ENCODE assay signal across 8 cellular contexts in the genomic region with DNA sequence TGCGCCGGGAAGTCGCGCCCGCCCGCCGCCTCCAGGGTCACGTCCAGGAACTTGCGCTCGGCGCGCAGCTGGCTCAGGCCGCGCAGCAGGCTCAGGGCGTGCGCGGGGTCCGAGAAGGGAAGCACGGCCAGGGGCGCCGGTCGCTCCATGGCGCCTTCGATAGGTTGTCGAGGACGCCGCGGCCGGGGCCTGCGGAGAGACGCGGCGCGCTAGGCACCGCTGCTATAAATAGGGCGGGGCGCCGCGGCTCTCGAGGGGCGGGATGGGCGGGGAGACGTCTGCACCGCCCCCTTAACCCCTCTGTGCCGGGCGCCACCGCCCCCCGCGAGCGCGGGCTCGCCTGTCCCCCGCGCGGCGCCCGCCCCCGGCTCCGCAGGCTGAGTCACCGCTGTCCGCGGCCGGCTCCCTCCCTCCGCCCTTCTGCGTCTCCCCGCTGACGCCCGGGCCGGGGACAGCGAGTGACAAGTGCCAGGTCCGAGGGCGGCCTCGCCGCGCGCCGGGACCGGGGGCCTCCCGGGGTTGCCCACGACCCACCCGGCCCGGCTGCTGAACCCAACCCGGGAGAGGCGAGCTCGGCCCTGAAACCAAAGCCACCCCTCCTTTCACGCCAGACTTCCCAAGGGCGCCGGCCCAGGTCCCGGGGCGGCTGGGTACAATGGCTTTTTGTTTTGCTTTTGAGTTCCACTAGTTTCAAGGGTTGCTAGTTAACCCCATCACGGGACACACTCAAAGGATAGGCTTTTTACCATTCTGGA. TPM values are rescaled to one million over a fixed set of nuclear protein-coding genes. Genes with fewer than 3 reads are reported as not detected.
DNase-seq lines count a peak whose midpoint lies in the region; ATAC-seq and TF ChIP-seq lines count a peak whose summit lies in the region.

A gene with protein sequence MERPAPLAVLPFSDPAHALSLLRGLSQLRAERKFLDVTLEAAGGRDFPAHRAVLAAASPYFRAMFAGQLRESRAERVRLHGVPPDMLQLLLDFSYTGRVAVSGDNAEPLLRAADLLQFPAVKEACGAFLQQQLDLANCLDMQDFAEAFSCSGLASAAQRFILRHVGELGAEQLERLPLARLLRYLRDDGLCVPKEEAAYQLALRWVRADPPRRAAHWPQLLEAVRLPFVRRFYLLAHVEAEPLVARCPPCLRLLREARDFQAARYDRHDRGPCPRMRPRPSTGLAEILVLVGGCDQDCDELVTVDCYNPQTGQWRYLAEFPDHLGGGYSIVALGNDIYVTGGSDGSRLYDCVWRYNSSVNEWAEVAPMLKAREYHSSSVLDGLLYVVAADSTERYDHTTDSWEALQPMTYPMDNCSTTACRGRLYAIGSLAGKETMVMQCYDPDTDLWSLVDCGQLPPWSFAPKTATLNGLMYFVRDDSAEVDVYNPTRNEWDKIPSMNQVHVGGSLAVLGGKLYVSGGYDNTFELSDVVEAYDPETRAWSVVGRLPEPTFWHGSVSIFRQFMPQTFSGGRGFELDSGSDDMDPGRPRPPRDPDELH (minus strand): TSS at position 201 of the 755 bp plus-strand sequence. CDS start 52 bp downstream, at position 149.

- H2BK5ac ChIP-seq in IMR-90 (ENCODE audit: low read depth, low read length, poor library complexity, severe bottlenecking), result peak within 1 kb of the TSS; percentile 96

- H2AK5ac ChIP-seq in IMR-90 (ENCODE audit: low read depth, low read length), result peak within 1 kb of the TSS; percentile 91

- peaks cover 14% of the 10 kb centered on the region for H3K4me1 ChIP-seq in IMR-90 (ENCODE audit: control insufficient read depth, insufficient read depth, low read length)
- peaks cover 42% of the 10 kb centered on the region for H3K4me1 ChIP-seq in SJSA1 (replicated peaks)
- H3K4me1 ChIP-seq in foreskin keratinocyte, result peaks cover 12% of the 10 kb centered on the region
- H3K4me1 ChIP-seq in neuron (ENCODE audit: insufficient read depth, low read length), result peaks cover 36% of the 10 kb centered on the region
- peaks cover 14 to 68% (median 54%) of the 10 kb centered on the region in 5 donors for H3K4me1 ChIP-seq in subcutaneous abdominal adipose tissue (ENCODE audit: control insufficient read depth in 5 of 5, insufficient read depth in 5 of 5, low read length in 5 of 5)

- in situ Hi-C loops in IMR-90 (cut with MboI; ENCODE audit: low sequenced_read_pairs), result no loop called here

- peak within 1 kb of the TSS; percentile 96 for H3K14ac ChIP-seq in IMR-90 (replicated peaks; ENCODE audit: low read depth, low read length)

- H3K36me3 ChIP-seq in IMR-90 (ENCODE audit: control insufficient read depth, insufficient read depth, low read length), result peaks cover 8% of the 10 kb centered on the region; the same call in 1 of the 2 replicates
- peaks cover 15% of the 10 kb centered on the region for H3K36me3 ChIP-seq in SJSA1
- peaks cover 6% of the 10 kb centered on the region for H3K36me3 ChIP-seq in neuron (ENCODE audit: insufficient read depth, low read length)
- peaks cover 0 to 16% (median 8%) of the 10 kb centered on the region in 5 donors for H3K36me3 ChIP-seq in subcutaneous abdominal adipose tissue (ENCODE audit: control insufficient read depth in 5 of 5, insufficient read depth in 5 of 5, low read length in 5 of 5)

- H2AFZ ChIP-seq in IMR-90 (replicated peaks; ENCODE audit: low read length, poor library complexity), result peak within 1 kb of the TSS; percentile 96
- H2AFZ ChIP-seq in neuron (ENCODE audit: low read depth, low read length), result peak within 1 kb of the TSS; percentile 67

- intact Hi-C loops in IMR-90 (cut with micrococcal nuclease), result no loop called here

- peak within 1 kb of the TSS; percentile 81 for H3K18ac ChIP-seq in IMR-90 (ENCODE audit: low read depth, low read length)

- TF ChIP-seq CTCF in IMR-90 (conservative IDR thresholded peaks at IDR 0.05; ENCODE audit: low read depth, low read length) (no peak), foreskin keratinocyte (conservative IDR thresholded peaks at IDR 0.05) (no peak)

- H3K4me3 ChIP-seq in IMR-90 (ENCODE audit: insufficient read depth, low read depth, low read length), result peak within 1 kb of the TSS; percentile 88
- peak within 1 kb of the TSS; percentile 66 for H3K4me3 ChIP-seq in SJSA1
- peak within 1 kb of the TSS; percentile 80 for H3K4me3 ChIP-seq in neuron (ENCODE audit: low read length)
- H3K4me3 ChIP-seq in subcutaneous abdominal adipose tissue (ENCODE audit: low read depth in 1 of 5, low read length in 5 of 5), result peak within 1 kb of the TSS; percentile 93 to 99 (median 96)

- H4K8ac ChIP-seq in IMR-90 (ENCODE audit: low read depth in 2 of 2, low read length in 2 of 2), result peak within 1 kb of the TSS; percentile 98

- no peak for TF ChIP-seq RAD21 in IMR-90 (IDR thresholded peaks at IDR 0.05; ENCODE audit: low read length)

- H2AK9ac ChIP-seq in IMR-90 (replicated peaks; ENCODE audit: low read depth, low read length, poor library complexity), result peak within 1 kb of the TSS; percentile 100

- peaks cover 41% of the 10 kb centered on the region for H4K20me1 ChIP-seq in IMR-90 (ENCODE audit: insufficient read depth, low read length)

- H3K4me2 ChIP-seq in IMR-90 (ENCODE audit: low read depth, low read length), result peak within 1 kb of the TSS; percentile 75

- ATAC-seq in GM21515 (IDR thresholded peaks at IDR 0.05; ENCODE audit: unreplicated experiment), result peak; percentile 51
- ATAC-seq in IMR-90 (ENCODE audit: low read depth), result peak; percentile 72
- peak; percentile 41 for ATAC-seq in foreskin keratinocyte

- DNase-seq in DMS53 (lab: John Stamatoyannopoulos, UW) (peak; percentile 95), IMR-90 (peak; percentile 86), SJSA1 (ENCODE audit: low read depth in 1 of 2, low spot score in 2 of 2) (peak; percentile 93), foreskin keratinocyte (peak in 1 of 2 donors; percentile 69)
- peak; percentile 82 for DNase-seq in activated gamma-delta T cell treated with anti-CD3 and anti-CD28 coated beads, Interleukin-2, amount 50 U/mL, for 16 hours (ENCODE audit: low read depth)

- H3K23ac ChIP-seq in IMR-90 (ENCODE audit: low read depth, low read length), result peak within 1 kb of the TSS; percentile 98

- H3K4ac ChIP-seq in IMR-90 (ENCODE audit: low read depth, low read length), result peak within 1 kb of the TSS; percentile 85

- POLR2A ChIA-PET in IMR-90 (lab: Charles Lee; ENCODE audit: unreplicated experiment), result no interaction called here

- peak within 1 kb of the TSS; percentile 89 for H2BK15ac ChIP-seq in IMR-90 (ENCODE audit: low read depth, low read length)

- H4K5ac ChIP-seq in IMR-90 (ENCODE audit: low read depth, low read length), result peak within 1 kb of the TSS; percentile 96

- TF ChIP-seq POLR2A in IMR-90 (IDR thresholded peaks at IDR 0.05; ENCODE audit: low read depth, low read length), result peak; percentile 97

- peak within 1 kb of the TSS; percentile 80 for H2BK20ac ChIP-seq in IMR-90 (ENCODE audit: low read depth, low read length)

- peaks cover 1 to 43% of the 10 kb centered on the region in 2 experiments; a peak in 3 of 4 replicates for H3K79me1 ChIP-seq in IMR-90 (ENCODE audit: low read depth in 1 of 2, low read length in 2 of 2)

- CTCF ChIA-PET in IMR-90 (lab: Yijun Ruan, JAX), result interaction anchor here (0.7 kb wide), 1 partner anchor 21 kb away, joined by 5 read pairs; no protein-coding TSS in a partner anchor

- H3K9me1 ChIP-seq in IMR-90 (ENCODE audit: insufficient read depth, low read length), result peaks cover 13% of the 10 kb centered on the region

- H3K27me3 ChIP-seq in IMR-90 (ENCODE audit: control insufficient read depth, insufficient read depth, low read length), result no peaks in the 10 kb centered on the region
- no peaks in the 10 kb centered on the region for H3K27me3 ChIP-seq in SJSA1 (replicated peaks)
- H3K27me3 ChIP-seq in foreskin keratinocyte, result no peaks in the 10 kb centered on the region
- no peaks in the 10 kb centered on the region for H3K27me3 ChIP-seq in neuron (ENCODE audit: insufficient read depth, low read length)
- H3K27me3 ChIP-seq in subcutaneous abdominal adipose tissue (ENCODE audit: control insufficient read depth in 5 of 5, insufficient read depth in 4 of 5, low read length in 5 of 5), result no peaks in the 10 kb centered on the region

- BruUV-seq in IMR-90 (replicated peaks; lab: Mats Ljungman, UMichigan), result no TSS peak

- H3K9ac ChIP-seq in IMR-90 (ENCODE audit: low read depth, low read length) (peak within 1 kb of the TSS; percentile 81), subcutaneous abdominal adipose tissue (ENCODE audit: low read length in 5 of 5) (peak within 1 kb of the TSS; percentile 97 to 99 (median 98))

- peak within 1 kb of the TSS; percentile 94 for H3K56ac ChIP-seq in IMR-90 (ENCODE audit: extremely low read depth, insufficient read depth, low read length)

- peak within 1 kb of the TSS; percentile 95 for H2BK120ac ChIP-seq in IMR-90 (ENCODE audit: low read depth, low read length)

- peak within 1 kb of the TSS; percentile 96 for H4K91ac ChIP-seq in IMR-90 (ENCODE audit: insufficient read depth, low read depth, low read length)

- H3K27ac ChIP-seq in IMR-90 (ENCODE audit: insufficient read depth, low read length), result peak within 1 kb of the TSS; percentile 95
- H3K27ac ChIP-seq in SJSA1, result peak within 1 kb of the TSS; percentile 89
- peak within 1 kb of the TSS; percentile 94 for H3K27ac ChIP-seq in foreskin keratinocyte
- H3K27ac ChIP-seq in subcutaneous abdominal adipose tissue (ENCODE audit: low read depth, low read length), result peak within 1 kb of the TSS; percentile 100

- dilution Hi-C loops in IMR-90 (cut with HindIII; ENCODE audit: low sequenced_read_pairs, unreplicated experiment), result no loop called here

- WGBS in IMR-90 (ENCODE audit: extremely low coverage in 2 of 2, insufficient read length in 1 of 2), 2 experiments, result 0% methylated on average over 50 of the region's 91 CpGs; no CpG with 5 or more reads in 1 of the 2 experiments

- no peaks in the 10 kb centered on the region for H3K9me3 ChIP-seq in IMR-90 (ENCODE audit: control insufficient read depth, insufficient read depth, low read length)
- H3K9me3 ChIP-seq in SJSA1 (replicated peaks), result no peaks in the 10 kb centered on the region
- H3K9me3 ChIP-seq in neuron (ENCODE audit: low read length), result no peaks in the 10 kb centered on the region
- no peaks in the 10 kb centered on the region for H3K9me3 ChIP-seq in subcutaneous abdominal adipose tissue (ENCODE audit: control insufficient read depth in 5 of 5, low read length in 5 of 5)

TF ChIP-seq in IMR-90, 13 proteins besides CTCF, POLR2A, EP300 and RAD21 (continues in another document):
- TF ChIP-seq FOS (IDR thresholded peaks at IDR 0.05; ENCODE audit: low read depth, low read length), result peak; percentile 66
- peak; percentile 96 for TF ChIP-seq MAZ (IDR thresholded peaks at IDR 0.05; ENCODE audit: borderline replicate concordance, low read depth, low read length)

RNA-seq across cellular contexts. Expression of the gene that starts here (rescaled TPM):
- total RNA-seq in IMR-90 (2012; rRNA removed) (12.0 and 14.2 TPM in 2 replicates), foreskin keratinocyte (41.8 and 52.0 TPM in 2 replicates)
- polyA plus RNA-seq in IMR-90 (2012; rRNA removed) (36.7 and 37.4 TPM in 2 replicates), foreskin keratinocyte (25.4 and 29.4 TPM in 2 replicates)
- polyA plus RNA-seq in IMR-90 (2012; cell fraction: cytosol; rRNA removed), result 27.2 and 40.1 TPM in 2 replicates
- polyA plus RNA-seq in IMR-90 (2012; cell fraction: nucleus; rRNA removed; ENCODE audit: low replicate concordance), result 70.4 and 149 TPM in 2 replicates
- 19.9 and 26.4 TPM in 2 replicates for total RNA-seq in SJSA1 (2014; rRNA removed; shearing (Covaris generic))
